ENCODE assay signal across 8 cellular contexts in genomic region chr22:31211504-31211861, GRCh38. TPM values are rescaled to one million over a fixed set of nuclear protein-coding genes. Genes with fewer than 3 reads are reported as not detected.
DNase-seq lines count a peak whose midpoint lies in the region; ATAC-seq and TF ChIP-seq lines count a peak whose summit lies in the region.

No MANE protein-coding gene starts in this region.

- peak overlapping the region; percentile 91 for H3K27ac ChIP-seq in SJCRH30
- peak overlapping the region; percentile 55 to 89 (median 85) for H3K27ac ChIP-seq in esophagus squamous epithelium

- ATAC-seq in HG03196 (IDR thresholded peaks at IDR 0.05; ENCODE audit: unreplicated experiment) (no peak), HG02610 (IDR thresholded peaks at IDR 0.05; ENCODE audit: unreplicated experiment) (no peak)
- ATAC-seq in activated CD4-positive, CD25-positive, alpha-beta regulatory T cell treated with anti-CD3 and anti-CD28 coated beads, Interleukin-2, amount 50 U/mL, for 24 hours: no peak

- H3K36me3 ChIP-seq in GM06990 (ENCODE audit: control insufficient read depth, insufficient read depth, low read length) (no peaks in the 10 kb centered on the region), SJCRH30 (0 out of 2 replicates have a peak, but pooled peaks cover 3% of the 10 kb centered on the region), esophagus squamous epithelium (no peaks in the 10 kb centered on the region)

- H3K4me1 ChIP-seq in SJCRH30 (peaks cover 16% of the 10 kb centered on the region), esophagus squamous epithelium (peaks cover 26 to 81% (median 31%) of the 10 kb centered on the region in 3 donors)

- TF ChIP-seq POLR2A in esophagus squamous epithelium (IDR thresholded peaks at IDR 0.05): no peak

- DNase-seq in GM06990 (ENCODE audit: extremely low read depth, insufficient read length): no peak
- no peak for DNase-seq in SJCRH30
- no peak for DNase-seq in esophagus squamous epithelium (lab: John Stamatoyannopoulos, UW)
- DNase-seq in retinal pigment epithelial cell (ENCODE audit: low read depth): no peak
- DNase-seq in cerebellar cortex (ENCODE audit: low spot score): no peak

- intact Hi-C loops in esophagus squamous epithelium (cut with DNase I): no loop called here

- WGBS in esophagus squamous epithelium, 2 donors: 74 to 83% methylated on average over 4 to 5 of the region's 7 CpGs

- peak overlapping the region; percentile 12 for H3K4me3 ChIP-seq in GM06990 (replicated peaks; ENCODE audit: low read depth, low read length)
- H3K4me3 ChIP-seq in SJCRH30: peak overlapping the region; percentile 92
- peak overlapping the region; percentile 48 to 89 (median 81) for H3K4me3 ChIP-seq in esophagus squamous epithelium
- H3K4me3 ChIP-seq in retinal pigment epithelial cell (ENCODE audit: low read length): peak overlapping the region; percentile 26

- no peaks in the 10 kb centered on the region for H3K9me3 ChIP-seq in SJCRH30 (replicated peaks)
- H3K9me3 ChIP-seq in esophagus squamous epithelium: no peaks in the 10 kb centered on the region

- TF ChIP-seq CTCF in GM06990 (IDR thresholded peaks at IDR 0.05; ENCODE audit: insufficient read depth, low read length, poor library complexity, severe bottlenecking) (no peak), esophagus squamous epithelium (IDR thresholded peaks at IDR 0.05) (no peak), retinal pigment epithelial cell (conservative IDR thresholded peaks at IDR 0.05; ENCODE audit: low read depth, low read length) (no peak)

- H3K27me3 ChIP-seq in GM06990 (replicated peaks; ENCODE audit: control insufficient read depth, insufficient read depth, low read length) (no peaks in the 10 kb centered on the region), SJCRH30 (no peaks in the 10 kb centered on the region), esophagus squamous epithelium (no peaks in the 10 kb centered on the region)

RNA-seq across cellular contexts. Expression of gene LIMK2, which starts 0.6 kb away (rescaled TPM):
- total RNA-seq in SJCRH30 (2014; rRNA removed; shearing (Covaris generic)): 20.8 and 28.5 TPM in 2 replicates
- total RNA-seq in esophagus squamous epithelium: 100 to 1,000 TPM in 2 of 4 donors, 10 to 100 TPM in 2; 61.8 to 134 (median 109) TPM

RNA-seq across cellular contexts. Expression of gene RNF185, which starts 51.5 kb away (rescaled TPM):
- total RNA-seq in SJCRH30 (2014; rRNA removed; shearing (Covaris generic)): 23.3 and 24.2 TPM in 2 replicates
- 10 to 100 TPM; 20.1 to 34.0 (median 27.5) TPM for total RNA-seq in esophagus squamous epithelium

Comparison
In these comparisons a context has a peak if more than half of its experiments do, and no peak if none do; other contexts are left out.
1. H3K4me3 ChIP-seq: peak in every context shown above with its lines; median percentile 92 in SJCRH30; 81 in esophagus squamous epithelium; 26 in retinal pigment epithelial cell; 12 in GM06990.